ENCODE assay signal across 9 cellular contexts in the genomic region with DNA sequence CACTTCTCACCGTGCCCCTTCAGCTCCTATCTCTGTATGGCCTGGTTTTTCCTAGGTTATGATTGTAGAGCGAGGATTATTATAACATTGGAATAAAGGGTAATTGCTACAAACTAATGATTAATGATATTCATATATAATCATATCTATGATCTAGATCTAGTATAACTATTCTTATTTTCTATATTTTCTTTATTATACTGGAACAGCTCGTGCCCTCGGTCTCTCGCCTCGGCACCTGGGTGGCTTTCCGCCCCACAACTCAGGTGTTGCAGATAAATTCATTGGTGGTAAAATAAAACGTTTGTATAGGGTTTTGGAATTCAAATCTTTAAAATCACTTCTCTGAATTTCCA. TPM values are rescaled to one million over a fixed set of nuclear protein-coding genes. Genes with fewer than 3 reads are reported as not detected.
DNase-seq lines count a peak whose midpoint lies in the region; ATAC-seq and TF ChIP-seq lines count a peak whose summit lies in the region.
"Not testable (repeated sequence)": the region's sequence is repeated elsewhere in the genome, so short reads cannot be mapped to it uniquely, and the experiment has no call there.
"Had no signal": no experiment of that assay in that cellular context is flagged by ENCODE, and none has a peak within 500 bp of the region (broad histone marks: within the 10 kb centered on the region; RNA-seq: fewer than 3 reads in every experiment).

No MANE protein-coding gene starts in this region.

- not testable (repeated sequence) for H3K4me2 ChIP-seq in OCI-LY3 (ENCODE audit: low read length)

- H3K4me1 Mint-ChIP-seq in Calu3 (ENCODE audit: low read depth, unreplicated experiment) = peaks cover 15% of the 10 kb centered on the region
- peaks cover 37% of the 10 kb centered on the region for H3K4me1 Mint-ChIP-seq in activated CD4-positive, alpha-beta memory T cell treated with anti-CD3 and anti-CD28 coated beads, Interleukin-2, amount 10 ng/mL, durations not matched to agents 7 days and 5 days

- H3K9me3 ChIP-seq in OCI-LY3 (ENCODE audit: insufficient read depth, low read length); esophagus squamous epithelium; mononuclear cell (ENCODE audit: low read depth, low read length); gastrocnemius medialis; transverse colon: not testable (repeated sequence)

- not testable (repeated sequence) for H3K9me3 Mint-ChIP-seq in Calu3 (ENCODE audit: low read depth, unreplicated experiment); activated CD4-positive, alpha-beta memory T cell treated with anti-CD3 and anti-CD28 coated beads, Interleukin-2, amount 10 ng/mL, durations not matched to agents 7 days and 5 days

- ATAC-seq in gastrocnemius medialis = not testable (repeated sequence)

- H3K9ac ChIP-seq in OCI-LY3 (ENCODE audit: low read length) = not testable (repeated sequence)

- H3K27me3 Mint-ChIP-seq in Calu3 (ENCODE audit: unreplicated experiment) = peaks cover 26% of the 10 kb centered on the region
- H3K27me3 Mint-ChIP-seq in activated CD4-positive, alpha-beta memory T cell treated with anti-CD3 and anti-CD28 coated beads, Interleukin-2, amount 10 ng/mL, durations not matched to agents 7 days and 5 days = not testable (repeated sequence)

- not testable (repeated sequence) for H3K27me3 ChIP-seq in OCI-LY3 (ENCODE audit: low read depth, low read length); mononuclear cell (ENCODE audit: insufficient read depth, low read length); gastrocnemius medialis
- H3K27me3 ChIP-seq in esophagus squamous epithelium = peaks cover 0 to 18% (median 0%) of the 10 kb centered on the region in 4 donors
- peaks cover 13% of the 10 kb centered on the region for H3K27me3 ChIP-seq in transverse colon

- POLR2A ChIA-PET in activated CD4-positive, alpha-beta memory T cell treated with anti-CD3 and anti-CD28 coated beads, Interleukin-2, amount 10 ng/mL, durations not matched to agents 7 days and 5 days (lab: Charles Lee) = interaction anchor here (0.6 to 8.7 kb wide), 13 partner anchors 10 to 254 kb away, joined by 3 to 101 read pairs (median 6); a partner anchor contains a TSS

- H3K4me3 Mint-ChIP-seq in Calu3 (ENCODE audit: low read depth, unreplicated experiment) = peak overlapping the region; percentile 73
- H3K4me3 Mint-ChIP-seq in activated CD4-positive, alpha-beta memory T cell treated with anti-CD3 and anti-CD28 coated beads, Interleukin-2, amount 10 ng/mL, durations not matched to agents 7 days and 5 days = peak overlapping the region; percentile 83

- peaks cover 16% of the 10 kb centered on the region; the same call in 1 of the 2 replicates for H3K79me2 ChIP-seq in OCI-LY3 (ENCODE audit: low read length)

- peak overlapping the region; percentile 75; the same call in 1 of the 2 replicates for H3K4me3 ChIP-seq in OCI-LY3 (ENCODE audit: low read length)
- peak overlapping the region; percentile 49 for H3K4me3 ChIP-seq in astrocyte of the cerebellum (ENCODE audit: low read depth, low read length)
- H3K4me3 ChIP-seq in esophagus squamous epithelium = peak overlapping the region; percentile 34 to 65 (median 56)
- H3K4me3 ChIP-seq in mononuclear cell (ENCODE audit: low read length) = peak overlapping the region; percentile 77
- H3K4me3 ChIP-seq in gastrocnemius medialis = peak overlapping the region in 3 of 4 donors; percentile 55 to 68 (median 60)
- peak overlapping the region in 3 of 4 donors; percentile 40 to 84 (median 44) for H3K4me3 ChIP-seq in transverse colon

- TF ChIP-seq POLR2A in esophagus squamous epithelium (IDR thresholded peaks at IDR 0.05); gastrocnemius medialis (IDR thresholded peaks at IDR 0.05); transverse colon (IDR thresholded peaks at IDR 0.05): not testable (repeated sequence)

- not testable (repeated sequence) for H4K20me1 ChIP-seq in OCI-LY3 (ENCODE audit: insufficient read depth, low read length)

- H3K36me3 Mint-ChIP-seq in Calu3 (ENCODE audit: insufficient read depth, unreplicated experiment) = peaks cover 17% of the 10 kb centered on the region
- not testable (repeated sequence) for H3K36me3 Mint-ChIP-seq in activated CD4-positive, alpha-beta memory T cell treated with anti-CD3 and anti-CD28 coated beads, Interleukin-2, amount 10 ng/mL, durations not matched to agents 7 days and 5 days (ENCODE audit: low read depth)

- intact Hi-C loops in Calu3 (cut with micrococcal nuclease; ENCODE audit: unreplicated experiment) = loop anchor here (5.0 kb wide), 1 partner anchor 153 kb away; no protein-coding TSS in a partner anchor
- intact Hi-C loops in esophagus squamous epithelium (cut with DNase I) = loop anchor here (10.0 kb wide), 1 partner anchor 156 kb away; no protein-coding TSS in a partner anchor
- intact Hi-C loops in gastrocnemius medialis (cut with DNase I; ENCODE audit: low total_unique reads) = loop anchor here (5.0 kb wide), 2 partner anchors 58 to 153 kb away; no protein-coding TSS in a partner anchor
- intact Hi-C loops in transverse colon (cut with DNase I; ENCODE audit: low total_unique reads) = not testable (repeated sequence)

- CTCF ChIA-PET in Calu3 (lab: Charles Lee) = interaction anchor here (0.6 to 2.2 kb wide), 15 partner anchors 11 to 616 kb away, joined by 3 to 6 read pairs (median 3); a partner anchor contains a TSS
- CTCF ChIA-PET in activated CD4-positive, alpha-beta memory T cell treated with anti-CD3 and anti-CD28 coated beads, Interleukin-2, amount 10 ng/mL, durations not matched to agents 7 days and 5 days (lab: Charles Lee) = interaction anchor here (0.6 to 4.5 kb wide), 21 partner anchors 9 to 150 kb away, joined by 3 to 29 read pairs (median 4); a partner anchor contains a TSS

- H3K27ac Mint-ChIP-seq in Calu3 (ENCODE audit: unreplicated experiment) = not testable (repeated sequence)
- H3K27ac Mint-ChIP-seq in activated CD4-positive, alpha-beta memory T cell treated with anti-CD3 and anti-CD28 coated beads, Interleukin-2, amount 10 ng/mL, durations not matched to agents 7 days and 5 days = peak overlapping the region; percentile 91

- DNase-seq in Calu3; activated CD4-positive, alpha-beta memory T cell treated with anti-CD3 and anti-CD28 coated beads, Interleukin-2, amount 10 ng/mL, durations not matched to agents 7 days and 5 days; astrocyte of the cerebellum (ENCODE audit: low read depth); esophagus squamous epithelium (lab: John Stamatoyannopoulos, UW); gastrocnemius medialis; transverse colon: not testable (repeated sequence)

- not testable (repeated sequence) for H3K36me3 ChIP-seq in OCI-LY3 (replicated peaks; ENCODE audit: low read depth, low read length); esophagus squamous epithelium; gastrocnemius medialis; transverse colon

- 49 to 53% methylated on average over 8 of the region's 8 CpGs for whole genome bisulfite sequencing in esophagus squamous epithelium, 2 donors
- WGBS in transverse colon (ENCODE audit: low coverage in 1 of 2), 2 donors = 28 to 44% methylated on average over 6 to 8 of the region's 8 CpGs

- not testable (repeated sequence) for TF ChIP-seq CTCF in Calu3 (IDR thresholded peaks at IDR 0.05; ENCODE audit: unreplicated experiment); OCI-LY3 (IDR thresholded peaks at IDR 0.05; ENCODE audit: low read depth, low read length); astrocyte of the cerebellum (IDR thresholded peaks at IDR 0.05; ENCODE audit: low read depth, low read length, missing control alignments); esophagus squamous epithelium (IDR thresholded peaks at IDR 0.05); gastrocnemius medialis (IDR thresholded peaks at IDR 0.05 in 4 of 5, conservative IDR thresholded peaks at IDR 0.05 in 1 of 5); transverse colon (IDR thresholded peaks at IDR 0.05)

- H2AFZ ChIP-seq in OCI-LY3 (ENCODE audit: low read depth, low read length) = not testable (repeated sequence)

- not testable (repeated sequence) for BruUV-seq in Calu3 (replicated peaks; lab: Mats Ljungman, UMichigan)

- TF ChIP-seq EP300 in transverse colon (IDR thresholded peaks at IDR 0.05; ENCODE audit: low read depth) = not testable (repeated sequence)

- H3K27ac ChIP-seq in OCI-LY3 (ENCODE audit: low read length) = peak overlapping the region; percentile 80; the same call in 1 of the 2 replicates
- H3K27ac ChIP-seq in esophagus squamous epithelium = peak overlapping the region; percentile 53 to 82 (median 78)
- peak overlapping the region; percentile 77 to 85 (median 82) for H3K27ac ChIP-seq in gastrocnemius medialis
- H3K27ac ChIP-seq in transverse colon = peak overlapping the region; percentile 73 to 84 (median 80)

- in situ Hi-C loops in astrocyte of the cerebellum (cut with HindIII; ENCODE audit: low sequenced_read_pairs) = not testable (repeated sequence)
- in situ Hi-C loops in gastrocnemius medialis (cut with MboI; ENCODE audit: low sequenced_read_pairs in 4 of 4) (loop anchor here in 2 of 4 donors (25.0 kb wide), 1 partner anchor 298 kb away; no protein-coding TSS in a partner anchor), transverse colon (cut with MboI; ENCODE audit: low pct_ligation_motif_present in 1 of 4, low pct_unique_long_range_greater_than_20kb in 1 of 4, low sequenced_read_pairs in 3 of 4) (loop anchor here in 1 of 4 donors (25.0 kb wide), 1 partner anchor 327 kb away; no protein-coding TSS in a partner anchor)

- H3K4me1 ChIP-seq in OCI-LY3 (ENCODE audit: low read length) = peaks cover 22% of the 10 kb centered on the region
- H3K4me1 ChIP-seq in esophagus squamous epithelium = peaks cover 0 to 19% (median under 1%) of the 10 kb centered on the region in 3 donors
- peaks cover 31% of the 10 kb centered on the region for H3K4me1 ChIP-seq in mononuclear cell (ENCODE audit: insufficient read depth, low read length)
- H3K4me1 ChIP-seq in gastrocnemius medialis = not testable (repeated sequence)
- H3K4me1 ChIP-seq in transverse colon = peaks cover 0 to 11% (median 2%) of the 10 kb centered on the region in 4 donors

RNA-seq across cellular contexts. Expression of a gene that starts 4.6 kb away (rescaled TPM):
- total RNA-seq in Calu3 (2022) (32.3 and 34.0 TPM in 2 replicates), esophagus squamous epithelium (10 to 100 TPM in 3 of 4 donors, 1 to 10 TPM in 1; 9.7 to 21.9 (median 11.3) TPM), mononuclear cell (46.0 TPM), gastrocnemius medialis (10 to 100 TPM; 15.7 to 23.3 (median 20.2) TPM), transverse colon (10 to 100 TPM; 13.1 to 48.4 (median 29.4) TPM)
- total RNA-seq in activated CD4-positive, alpha-beta memory T cell treated with anti-CD3 and anti-CD28 coated beads, Interleukin-2, amount 10 ng/mL, durations not matched to agents 7 days and 5 days = 100 to 1,000 TPM; 247 to 253 TPM

RNA-seq across cellular contexts. Expression of a gene that starts 9.5 kb away (rescaled TPM):
- total RNA-seq in Calu3 (2022) (0.69 and 0.78 TPM in 2 replicates), esophagus squamous epithelium (not detected), mononuclear cell (not detected), gastrocnemius medialis (under 1 TPM in 1 of 4 donors, not detected in 3; 0.36 TPM), transverse colon (not detected)
- total RNA-seq in activated CD4-positive, alpha-beta memory T cell treated with anti-CD3 and anti-CD28 coated beads, Interleukin-2, amount 10 ng/mL, durations not matched to agents 7 days and 5 days = under 1 TPM; 0.15 to 0.20 TPM
- total RNA-seq: HT-29 had no signal
